ENCODE assay signal across 1 cellular context in the genomic region with DNA sequence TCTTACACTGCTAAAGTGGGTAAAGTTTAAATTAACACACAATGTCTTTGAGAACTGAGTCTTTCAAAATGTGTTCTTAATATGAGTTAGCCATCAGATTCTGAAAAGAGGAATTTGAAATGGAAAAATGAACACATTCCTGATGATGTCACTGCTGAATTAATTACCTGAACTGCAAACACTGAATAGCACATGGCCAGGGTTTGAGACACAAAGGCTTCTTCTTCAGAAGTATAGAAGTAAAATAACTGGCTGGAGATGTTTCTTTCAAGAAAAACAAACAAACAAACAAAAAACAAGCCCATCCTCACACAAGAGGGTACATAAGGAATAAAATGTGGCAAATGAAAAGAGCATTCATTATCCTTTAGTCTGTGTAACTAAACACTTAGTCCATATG.
TF ChIP-seq lines count a peak whose summit lies in the region.

No MANE protein-coding gene starts in this region.

TF ChIP-seq in SK-N-SH, 30 proteins besides CTCF, POLR2A, EP300 and RAD21:
- TF ChIP-seq ELF1 (IDR thresholded peaks at IDR 0.05) (no peak), TEAD4 (IDR thresholded peaks at IDR 0.05; ENCODE audit: borderline replicate concordance, insufficient read depth) (no peak)
- TF ChIP-seq, protein P1, sequence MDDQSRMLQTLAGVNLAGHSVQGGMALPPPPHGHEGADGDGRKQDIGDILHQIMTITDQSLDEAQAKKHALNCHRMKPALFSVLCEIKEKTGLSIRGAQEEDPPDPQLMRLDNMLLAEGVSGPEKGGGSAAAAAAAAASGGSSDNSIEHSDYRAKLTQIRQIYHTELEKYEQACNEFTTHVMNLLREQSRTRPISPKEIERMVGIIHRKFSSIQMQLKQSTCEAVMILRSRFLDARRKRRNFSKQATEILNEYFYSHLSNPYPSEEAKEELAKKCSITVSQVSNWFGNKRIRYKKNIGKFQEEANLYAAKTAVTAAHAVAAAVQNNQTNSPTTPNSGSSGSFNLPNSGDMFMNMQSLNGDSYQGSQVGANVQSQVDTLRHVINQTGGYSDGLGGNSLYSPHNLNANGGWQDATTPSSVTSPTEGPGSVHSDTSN (IDR thresholded peaks at IDR 0.05) = 0 out of 2 replicates have a peak, but pooled peaks have one; percentile 7
